25 cellular contexts compared by ENCODE assay signal in the genomic region with DNA sequence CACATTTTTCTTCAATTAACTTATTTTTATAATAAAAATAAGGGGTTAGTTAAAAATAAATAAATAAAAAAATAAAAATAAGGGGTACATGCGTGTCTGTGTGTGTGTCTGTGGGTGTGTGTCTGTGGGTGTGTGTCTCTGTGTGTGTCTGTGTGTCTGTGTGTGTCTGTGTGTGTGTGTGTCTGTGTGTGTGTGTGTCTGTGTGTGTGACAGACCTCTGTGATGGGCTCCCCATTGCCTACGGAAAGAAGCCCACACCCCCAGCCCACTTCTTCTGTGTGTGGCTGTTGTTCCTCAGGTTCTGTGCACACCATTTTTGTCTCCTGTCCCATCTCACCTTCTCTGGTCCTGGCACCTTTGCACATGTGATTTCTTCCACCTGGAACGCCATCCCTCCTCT. TPM values are rescaled to one million over a fixed set of nuclear protein-coding genes. Genes with fewer than 3 reads are reported as not detected.
DNase-seq lines count a peak whose midpoint lies in the region; ATAC-seq and TF ChIP-seq lines count a peak whose summit lies in the region.
"Had no signal": no experiment of that assay in that cellular context is flagged by ENCODE, and none has a peak within 500 bp of the region (broad histone marks: within the 10 kb centered on the region; RNA-seq: fewer than 3 reads in every experiment).

No MANE protein-coding gene starts in this region.

- H3K9me3 ChIP-seq in mesenchymal stem cell (ENCODE audit: control insufficient read depth, low read length) = no peaks in the 10 kb centered on the region
- H3K9me3 ChIP-seq in smooth muscle cell (replicated peaks; ENCODE audit: low read depth) = no peaks in the 10 kb centered on the region
- no peaks in the 10 kb centered on the region for H3K9me3 ChIP-seq in breast epithelium

- H3K9ac ChIP-seq in mesenchymal stem cell (ENCODE audit: low read length) (no peak overlapping the region), smooth muscle cell (ENCODE audit: low read depth) (no peak overlapping the region)

- no peak overlapping the region for H3K27ac ChIP-seq in mesenchymal stem cell (ENCODE audit: low read length, poor library complexity, severe bottlenecking)
- H3K27ac ChIP-seq in smooth muscle cell (ENCODE audit: low read depth) = peak overlapping the region; percentile 96
- H3K27ac ChIP-seq in breast epithelium = no peak overlapping the region
- H3K27ac ChIP-seq: 22Rv1 had no signal

- H2BK15ac ChIP-seq in mesenchymal stem cell (ENCODE audit: low read depth, poor library complexity, severe bottlenecking) = peak overlapping the region; percentile 39

- peak overlapping the region; percentile 55 for H3K27ac Mint-ChIP-seq in activated naive CD8-positive, alpha-beta T cell treated with anti-CD3 and anti-CD28 coated beads, Interleukin-2, amount 50 U/mL, for 24 hours
- no peak overlapping the region for H3K27ac Mint-ChIP-seq in activated naive CD8-positive, alpha-beta T cell treated with anti-CD3 and anti-CD28 coated beads for 36 hours
- H3K27ac Mint-ChIP-seq: CD4-positive, CD25-positive, alpha-beta regulatory T cell; GM23338 had no signal

- no peak for ATAC-seq in activated naive CD8-positive, alpha-beta T cell treated with anti-CD3 and anti-CD28 coated beads, Interleukin-2, amount 50 U/mL, for 24 hours
- ATAC-seq in HG03521 (IDR thresholded peaks at IDR 0.05; ENCODE audit: unreplicated experiment) = no peak
- ATAC-seq: GM12878, GM23338, SK-N-SH treated with all-trans-retinoic acid at 6 μM for 48 hours had no signal

- H3K36me3 Mint-ChIP-seq in activated naive CD8-positive, alpha-beta T cell treated with anti-CD3 and anti-CD28 coated beads, Interleukin-2, amount 50 U/mL, for 24 hours (ENCODE audit: low read depth) = no peaks in the 10 kb centered on the region
- H3K36me3 Mint-ChIP-seq in activated naive CD8-positive, alpha-beta T cell treated with anti-CD3 and anti-CD28 coated beads for 36 hours = no peaks in the 10 kb centered on the region
- H3K36me3 Mint-ChIP-seq: CD4-positive, CD25-positive, alpha-beta regulatory T cell had no signal

- H3K4me2 ChIP-seq in mesenchymal stem cell (ENCODE audit: low read length, poor library complexity, severe bottlenecking) = no peak overlapping the region
- H3K4me2 ChIP-seq in smooth muscle cell = no peak overlapping the region
- H3K4me2 ChIP-seq: GM23338 had no signal

- intact Hi-C loops in breast epithelium (cut with DNase I; ENCODE audit: low total_unique reads) = no loop called here

- H3K36me3 ChIP-seq in mesenchymal stem cell (ENCODE audit: control insufficient read depth in 1 of 2, insufficient read depth in 2 of 2, low read depth in 1 of 2, low read length in 2 of 2) = peaks cover 6 to 10% of the 10 kb centered on the region in 2 experiments
- no peaks in the 10 kb centered on the region for H3K36me3 ChIP-seq in smooth muscle cell (ENCODE audit: low read depth)
- no peaks in the 10 kb centered on the region for H3K36me3 ChIP-seq in breast epithelium

- H3K27me3 ChIP-seq in mesenchymal stem cell (ENCODE audit: control insufficient read depth in 1 of 2, insufficient read depth in 1 of 2, low read length in 2 of 2) = no peaks in the 10 kb centered on the region
- no peaks in the 10 kb centered on the region for H3K27me3 ChIP-seq in smooth muscle cell (ENCODE audit: low read depth)
- H3K27me3 ChIP-seq in breast epithelium = no peaks in the 10 kb centered on the region

- TF ChIP-seq CTCF in smooth muscle cell (IDR thresholded peaks at IDR 0.05; ENCODE audit: borderline replicate concordance, insufficient read depth, poor library complexity, severe bottlenecking) (no peak), GM20000 (IDR thresholded peaks at IDR 0.05; ENCODE audit: extremely low read depth, missing control alignments) (no peak), breast epithelium (IDR thresholded peaks at IDR 0.05) (no peak)

- no peak overlapping the region for H3K4me3 Mint-ChIP-seq in activated naive CD8-positive, alpha-beta T cell treated with anti-CD3 and anti-CD28 coated beads, Interleukin-2, amount 50 U/mL, for 24 hours
- H3K4me3 Mint-ChIP-seq in activated naive CD8-positive, alpha-beta T cell treated with anti-CD3 and anti-CD28 coated beads for 36 hours = no peak overlapping the region
- H3K4me3 Mint-ChIP-seq: CD4-positive, CD25-positive, alpha-beta regulatory T cell; GM23338 had no signal

- no peak overlapping the region for H4K8ac ChIP-seq in mesenchymal stem cell (ENCODE audit: low read length)

- no peak overlapping the region for H3K4ac ChIP-seq in mesenchymal stem cell (ENCODE audit: low read depth in 1 of 2, low read length in 2 of 2)

- H2BK5ac ChIP-seq in mesenchymal stem cell (ENCODE audit: low read depth, low read length, poor library complexity, severe bottlenecking) = no peak overlapping the region

- DNase-seq in activated naive CD8-positive, alpha-beta T cell treated with anti-CD3 and anti-CD28 coated beads, Interleukin-2, amount 50 U/mL, for 24 hours = no peak
- DNase-seq in activated naive CD8-positive, alpha-beta T cell treated with anti-CD3 and anti-CD28 coated beads for 36 hours = no peak
- DNase-seq in mesenchymal stem cell (no peak), smooth muscle cell (lab: John Stamatoyannopoulos, UW; ENCODE audit: unreplicated experiment) (no peak), GM20000 (ENCODE audit: low spot score) (no peak), breast epithelium (ENCODE audit: low spot score in 2 of 2) (no peak), iPS-NIHi7 (ENCODE audit: extremely low spot score) (no peak)
- DNase-seq: CD4-positive, CD25-positive, alpha-beta regulatory T cell; COR-L47; EL; NCI-H1417; NCI-H187; NCI-H2107; NCI-H524; NCI-H82; OCI-M1; RPMI8226; SIG-M5 had no signal

- H4K20me1 ChIP-seq in smooth muscle cell (ENCODE audit: low read depth) = peaks cover 3% of the 10 kb centered on the region

- H3K27me3 Mint-ChIP-seq in activated naive CD8-positive, alpha-beta T cell treated with anti-CD3 and anti-CD28 coated beads, Interleukin-2, amount 50 U/mL, for 24 hours = peaks cover 8% of the 10 kb centered on the region
- peaks cover 9% of the 10 kb centered on the region for H3K27me3 Mint-ChIP-seq in activated naive CD8-positive, alpha-beta T cell treated with anti-CD3 and anti-CD28 coated beads for 36 hours

- H3K4me1 Mint-ChIP-seq in activated naive CD8-positive, alpha-beta T cell treated with anti-CD3 and anti-CD28 coated beads, Interleukin-2, amount 50 U/mL, for 24 hours = peaks cover 8% of the 10 kb centered on the region
- peaks cover 8% of the 10 kb centered on the region for H3K4me1 Mint-ChIP-seq in activated naive CD8-positive, alpha-beta T cell treated with anti-CD3 and anti-CD28 coated beads for 36 hours

- H3F3A ChIP-seq in smooth muscle cell (ENCODE audit: low read depth) = peaks cover 48% of the 10 kb centered on the region

- H3K4me1 ChIP-seq in mesenchymal stem cell (ENCODE audit: control insufficient read depth, insufficient read depth, low read depth, low read length) (peaks cover 55% of the 10 kb centered on the region), smooth muscle cell (ENCODE audit: low read depth) (peaks cover 21% of the 10 kb centered on the region), breast epithelium (peaks cover 9 to 23% of the 10 kb centered on the region in 2 donors)

- H3K4me3 ChIP-seq in mesenchymal stem cell (ENCODE audit: insufficient read depth in 1 of 2, low read depth in 1 of 2, low read length in 2 of 2) = no peak overlapping the region
- no peak overlapping the region for H3K4me3 ChIP-seq in smooth muscle cell
- no peak overlapping the region for H3K4me3 ChIP-seq in breast epithelium
- H3K4me3 ChIP-seq: GM12878, GM23338 had no signal

- no peak for TF ChIP-seq POLR2A in breast epithelium (IDR thresholded peaks at IDR 0.05)

- H2BK120ac ChIP-seq in mesenchymal stem cell (ENCODE audit: low read depth, low read length) = no peak overlapping the region

- H2BK12ac ChIP-seq in mesenchymal stem cell (ENCODE audit: low read length in 2 of 2) = peak overlapping the region; percentile 40 to 93

- H2AK5ac ChIP-seq in mesenchymal stem cell (ENCODE audit: low read length, severe bottlenecking) = peak overlapping the region; percentile 45

- H3K79me2 ChIP-seq in smooth muscle cell (ENCODE audit: low read depth) = peaks cover 2% of the 10 kb centered on the region

- H3K79me1 ChIP-seq in mesenchymal stem cell (replicated peaks; ENCODE audit: low read length, poor library complexity, severe bottlenecking) = no peaks in the 10 kb centered on the region

- 90% methylated on average over 3 of the region's 3 CpGs for WGBS in mesenchymal stem cell
- WGBS in smooth muscle cell (ENCODE audit: low lambda C conversion rate) = 96% methylated on average over 3 of the region's 3 CpGs

- H3K23ac ChIP-seq in mesenchymal stem cell (ENCODE audit: low read length in 2 of 2) = no peak overlapping the region

- no peaks in the 10 kb centered on the region for H3K9me3 Mint-ChIP-seq in activated naive CD8-positive, alpha-beta T cell treated with anti-CD3 and anti-CD28 coated beads, Interleukin-2, amount 50 U/mL, for 24 hours
- H3K9me3 Mint-ChIP-seq in activated naive CD8-positive, alpha-beta T cell treated with anti-CD3 and anti-CD28 coated beads for 36 hours = no peaks in the 10 kb centered on the region
- H3K9me3 Mint-ChIP-seq: CD4-positive, CD25-positive, alpha-beta regulatory T cell; GM23338 had no signal

- H2AFZ ChIP-seq in mesenchymal stem cell (ENCODE audit: low read depth, low read length) (no peak overlapping the region), smooth muscle cell (ENCODE audit: low read depth) (no peak overlapping the region)
- H2AFZ ChIP-seq: GM23338 had no signal

- H3K14ac ChIP-seq in mesenchymal stem cell (ENCODE audit: low read length in 2 of 2) = no peak overlapping the region

- H4K91ac ChIP-seq in mesenchymal stem cell (ENCODE audit: low read length) = peak overlapping the region; percentile 65

- H3K18ac ChIP-seq in mesenchymal stem cell (ENCODE audit: low read depth in 1 of 2, low read length in 2 of 2) = peak overlapping the region; percentile 16 to 23

RNA-seq across cellular contexts. Expression of a gene that starts 9.9 kb away (rescaled TPM):
- 1 to 10 TPM; 4.2 to 4.7 TPM for total RNA-seq in activated naive CD8-positive, alpha-beta T cell treated with anti-CD3 and anti-CD28 coated beads for 36 hours
- polyA plus RNA-seq in mesenchymal stem cell (2013, experiment 1 of 2) = 42.7 TPM
- 42.7 TPM for polyA plus RNA-seq in mesenchymal stem cell (2013, experiment 2 of 2)
- total RNA-seq in smooth muscle cell = 87.8 and 130 TPM in 2 replicates
- polyA plus RNA-seq in smooth muscle cell = 340 and 343 TPM in 2 replicates
- 100 to 1,000 TPM in 1 of 3 donors, 10 to 100 TPM in 2; 65.7 to 116 (median 92.7) TPM for total RNA-seq in breast epithelium

RNA-seq across cellular contexts. Expression of a gene that starts 37.5 kb away (rescaled TPM):
- not detected for total RNA-seq in activated naive CD8-positive, alpha-beta T cell treated with anti-CD3 and anti-CD28 coated beads for 36 hours
- not detected for polyA plus RNA-seq in mesenchymal stem cell (2013, experiment 1 of 2)
- not detected for polyA plus RNA-seq in mesenchymal stem cell (2013, experiment 2 of 2)
- total RNA-seq in smooth muscle cell = 1.7 and 1.9 TPM in 2 replicates
- polyA plus RNA-seq in smooth muscle cell = 8.0 and 13.8 TPM in 2 replicates
- total RNA-seq in breast epithelium = under 1 TPM in 2 of 3 donors, not detected in 1; 0.15 to 0.66 TPM
- total RNA-seq: CD4-positive, CD25-positive, alpha-beta regulatory T cell; GM12878; GM23338; M059J had no signal
- polyA plus RNA-seq: AG04450; CD4-positive, CD25-positive, alpha-beta regulatory T cell had no signal

RNA-seq across cellular contexts. Expression of a gene that starts 47.9 kb away (rescaled TPM):
- 10 to 100 TPM; 57.0 to 59.1 TPM for total RNA-seq in activated naive CD8-positive, alpha-beta T cell treated with anti-CD3 and anti-CD28 coated beads for 36 hours
- polyA plus RNA-seq in mesenchymal stem cell (2013, experiment 1 of 2) = 86.6 TPM
- 85.7 TPM for polyA plus RNA-seq in mesenchymal stem cell (2013, experiment 2 of 2)
- total RNA-seq in smooth muscle cell (317 and 345 TPM in 2 replicates), breast epithelium (1,000 to 10,000 TPM in 1 of 3 donors, 100 to 1,000 TPM in 2; 186 to 1,491 (median 767) TPM)
- polyA plus RNA-seq in smooth muscle cell = 202 and 215 TPM in 2 replicates

RNA-seq across cellular contexts. Expression of a gene that starts 59.9 kb away (rescaled TPM):
- not detected for total RNA-seq in activated naive CD8-positive, alpha-beta T cell treated with anti-CD3 and anti-CD28 coated beads for 36 hours
- polyA plus RNA-seq in mesenchymal stem cell (2013, experiment 1 of 2) = not detected
- polyA plus RNA-seq in mesenchymal stem cell (2013, experiment 2 of 2) = not detected
- total RNA-seq in smooth muscle cell (8.8 and 17.6 TPM in 2 replicates), breast epithelium (10 to 100 TPM in 2 of 3 donors, not detected in 1; 13.1 to 18.0 TPM)
- polyA plus RNA-seq in smooth muscle cell = 6.9 and 15.1 TPM in 2 replicates
- total RNA-seq: CD4-positive, CD25-positive, alpha-beta regulatory T cell had no signal
- polyA plus RNA-seq: CD4-positive, CD25-positive, alpha-beta regulatory T cell had no signal

Comparison
In these comparisons a context has a peak if more than half of its experiments do, and no peak if none do; other contexts are left out.
1. RNA of a gene that starts 9.9 kb away (total RNA-seq): 65.7 to 116 TPM in breast epithelium and 87.8 to 130 TPM in smooth muscle cell; 4.2 to 4.7 TPM in activated naive CD8-positive, alpha-beta T cell treated with anti-CD3 and anti-CD28 coated beads for 36 hours; every median in the first group is over 10 times any median in the second.